Comparison of ENCODE assay signal across 1 cellular context in genomic region chr19:16566161-16566560, GRCh38.
TF ChIP-seq lines count a peak whose summit lies in the region.

No MANE protein-coding gene starts in this region.

TF ChIP-seq in K562, 482 proteins besides CTCF, POLR2A, EP300 and RAD21:
- TF ChIP-seq ZNF655 (CRISPR knock-in tag; IDR thresholded peaks at IDR 0.05) (no peak), ZBTB33 (CRISPR knock-in tag; IDR thresholded peaks at IDR 0.05) (0 out of 2 replicates have a peak, but pooled peaks have one; percentile 31)
